In genomic region chr12:8184206-8184605, GRCh38 we compare ENCODE assay signal across 15 cellular contexts. TPM values are rescaled to one million over a fixed set of nuclear protein-coding genes. Genes with fewer than 3 reads are reported as not detected.
"Had no signal": no experiment of that assay in that cellular context is flagged by ENCODE, and none has a peak within 500 bp of the region (broad histone marks: within the 10 kb centered on the region; RNA-seq: fewer than 3 reads in every experiment).

No MANE protein-coding gene starts in this region.

RNA-seq across cellular contexts. Expression of gene ZNF705A, which starts 27.4 kb away (rescaled TPM):
- total RNA-seq: activated B cell treated with CpG ODN at 0.5 μM for 24 hours; activated CD4-positive, alpha-beta memory T cell treated with anti-CD3 and anti-CD28 coated beads for 36 hours; activated CD4-positive, alpha-beta memory T cell treated with anti-CD3 and anti-CD28 coated beads, Interleukin-2, amount 10 ng/mL, durations not matched to agents 7 days and 5 days; activated CD4-positive, alpha-beta T cell treated with anti-CD3 and anti-CD28 coated beads for 36 hours; activated CD4-positive, alpha-beta T cell treated with anti-CD3 and anti-CD28 coated beads, Interleukin-2, amount 10 ng/mL, durations not matched to agents 24 days and 14 days; activated CD4-positive, alpha-beta T cell treated with anti-CD3 and anti-CD28 coated beads, Interleukin-2, amount 10 ng/mL, durations not matched to agents 7 days and 5 days; activated CD8-positive, alpha-beta memory T cell treated with anti-CD3 and anti-CD28 coated beads for 36 hours; activated CD8-positive, alpha-beta memory T cell treated with anti-CD3 and anti-CD28 coated beads, Interleukin-2, amount 10 ng/mL, durations not matched to agents 7 days and 5 days; activated CD8-positive, alpha-beta T cell treated with anti-CD3 and anti-CD28 coated beads for 36 hours; activated CD8-positive, alpha-beta T cell treated with anti-CD3 and anti-CD28 coated beads, Interleukin-2, amount 10 ng/mL, durations not matched to agents 7 days and 5 days; T-cell; T-helper 1 cell treated with Interleukin-12 subunit alpha and Interleukin-12 subunit beta and Interleukin-4 antibody, amounts not matched to agents 30 ng/mL and 1 ng/mL, for 36 hours; T-helper 17 cell; T-helper 2 cell treated with Interferon-gamma antibody and Interleukin-4, amounts not matched to agents 100 ng/mL and 5 ng/mL, for 36 hours; WTC11 had no signal

RNA-seq across cellular contexts. Expression of gene FAM90A1, which starts 43.2 kb away (rescaled TPM):
- total RNA-seq: activated B cell treated with CpG ODN at 0.5 μM for 24 hours; T-helper 1 cell treated with Interleukin-12 subunit alpha and Interleukin-12 subunit beta and Interleukin-4 antibody, amounts not matched to agents 30 ng/mL and 1 ng/mL, for 36 hours had no signal
